Comparison of ENCODE assay signal across 15 cellular contexts in the genomic region with DNA sequence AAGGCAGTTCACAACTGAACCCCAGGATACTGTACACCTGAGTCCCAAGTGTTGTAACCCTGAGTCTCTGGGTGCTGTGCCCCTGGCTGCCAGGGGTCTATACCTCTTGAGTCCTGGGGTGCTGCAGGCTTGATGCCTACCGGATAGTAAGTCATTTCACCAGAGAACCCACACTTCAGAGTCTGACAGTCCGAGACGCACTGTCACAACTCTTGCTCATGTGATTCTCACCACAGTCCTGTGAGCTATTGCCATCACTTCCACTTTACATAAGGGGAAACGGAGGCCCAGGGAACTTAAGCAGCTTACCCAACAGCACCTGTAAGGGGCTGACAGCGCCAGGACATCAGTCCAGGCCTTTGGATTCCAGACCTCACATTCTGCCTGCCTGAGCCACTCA.
"Had no signal": no experiment of that assay in that cellular context is flagged by ENCODE, and none has a peak within 500 bp of the region (broad histone marks: within the 10 kb centered on the region; RNA-seq: fewer than 3 reads in every experiment).

No MANE protein-coding gene starts in this region.

- DNase-seq: activated CD4-positive, alpha-beta T cell treated with anti-CD3 and anti-CD28 coated beads, Interleukin-2, amount 50 U/mL, for 1 hour; aorta; cerebellar nuclear complex; dermis blood vessel endothelial cell; effector memory CD8-positive, alpha-beta T cell; foreskin melanocyte; heart right ventricle; midbrain; stimulated activated CD4-positive, alpha-beta T cell treated with anti-CD3 and anti-CD28 coated beads, Interleukin-12 subunit alpha, Interleukin-12 subunit beta, amount 100 ng/mL, for 4 hours; stimulated activated CD4-positive, alpha-beta T cell treated with anti-CD3 and anti-CD28 coated beads, Interleukin-2, amount 100 ng/mL, for 24 hours had no signal

- H3K9ac ChIP-seq: neural progenitor cell had no signal

- H3K27me3 ChIP-seq: heart right ventricle, neural progenitor cell, ovary had no signal

- H3K9me3 ChIP-seq: ovary, thoracic aorta had no signal

- H3K4me3 ChIP-seq: heart right ventricle, neural progenitor cell, ovary, thoracic aorta had no signal

- H3K36me3 ChIP-seq: heart right ventricle, neural progenitor cell, ovary, thoracic aorta had no signal

- ATAC-seq: activated CD4-positive, CD25-positive, alpha-beta regulatory T cell treated with anti-CD3 and anti-CD28 coated beads, Interleukin-2, amount 50 U/mL, for 24 hours; effector memory CD8-positive, alpha-beta T cell; heart right ventricle; stimulated activated effector memory CD8-positive, alpha-beta T cell treated with anti-CD3 and anti-CD28 coated beads, Interleukin-12 subunit alpha, Interleukin-12 subunit beta, amount 100 ng/mL, for 72 hours had no signal

- H3K27ac ChIP-seq: heart right ventricle, neural progenitor cell, thoracic aorta had no signal
